17 cellular contexts compared by ENCODE assay signal in the genomic region with DNA sequence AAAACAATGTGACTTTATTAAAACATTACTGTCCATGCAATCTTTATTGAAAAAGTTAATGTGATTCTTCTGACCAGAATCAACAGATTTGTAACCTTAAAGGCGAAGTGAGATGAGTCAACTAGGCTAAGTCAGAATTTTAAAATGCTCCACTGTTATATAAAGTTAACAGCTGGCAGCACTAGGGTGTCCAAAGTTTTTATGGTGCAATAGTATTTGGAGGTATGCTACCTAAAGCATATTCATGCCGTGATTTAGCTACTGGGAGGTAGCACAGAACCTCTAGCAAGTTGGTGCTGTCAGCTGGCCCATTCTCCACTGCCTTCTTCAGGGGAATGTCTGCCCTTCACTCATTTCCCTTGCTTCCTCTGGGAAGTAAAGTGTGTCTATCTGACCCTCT.
DNase-seq lines count a peak whose midpoint lies in the region; ATAC-seq and TF ChIP-seq lines count a peak whose summit lies in the region.
"Had no signal": no experiment of that assay in that cellular context is flagged by ENCODE, and none has a peak within 500 bp of the region (broad histone marks: within the 10 kb centered on the region; RNA-seq: fewer than 3 reads in every experiment).

No MANE protein-coding gene starts in this region.

- no peaks in the 10 kb centered on the region for H3K9me2 ChIP-seq in PC-3 (replicated peaks; ENCODE audit: low read length)

- H3F3A ChIP-seq in PC-3 (ENCODE audit: low read length, unreplicated experiment) = no peaks in the 10 kb centered on the region

- CTCF ChIA-PET in PC-3 (lab: Charles Lee) = no interaction called here

- DNase-seq in NCI-H82 (lab: John Stamatoyannopoulos, UW) (peak; percentile 14), NCI-H82 treated with DMSO at 0.1 percent for 48 hours (lab: John Stamatoyannopoulos, UW; ENCODE audit: unreplicated experiment) (no peak), PC-3 (peak; percentile 11), left lobe of liver (ENCODE audit: low spot score) (no peak), tibial artery (no peak), kidney glomerular epithelial cell (lab: John Stamatoyannopoulos, UW) (no peak)
- DNase-seq: AML-193; Caco-2; CD4-positive, alpha-beta T cell; GOT3; H7; HFFc6 had no signal

- H3K4me1 ChIP-seq in PC-3 (ENCODE audit: insufficient read depth, low read length) (peaks cover 12% of the 10 kb centered on the region), tibial artery (peaks cover 0 to 60% (median 19%) of the 10 kb centered on the region in 4 donors)
- H3K4me1 ChIP-seq: A549, Caco-2 had no signal

- intact Hi-C loops in PC-3 (cut with micrococcal nuclease) (no loop called here), tibial artery (cut with DNase I; ENCODE audit: low total_unique reads) (no loop called here)

- ATAC-seq in PC-3 (peak; percentile 92), left lobe of liver (peak; percentile 91), HG02759 (IDR thresholded peaks at IDR 0.05; ENCODE audit: unreplicated experiment) (no peak)
- ATAC-seq: A549, HCT116 had no signal

- no peak overlapping the region for H3K27ac ChIP-seq in PC-3 (ENCODE audit: low read length)
- H3K27ac ChIP-seq in tibial artery = peak overlapping the region; percentile 7 to 54
- H3K27ac ChIP-seq: 22Rv1, A549, C4-2B had no signal

- TF ChIP-seq CTCF in PC-3 (conservative IDR thresholded peaks at IDR 0.05; ENCODE audit: low read depth, low read length) = no peak
- TF ChIP-seq CTCF in tibial artery (IDR thresholded peaks at IDR 0.05) = no peak

- no peaks in the 10 kb centered on the region for H3K27me3 ChIP-seq in PC-3 (ENCODE audit: low read length)
- H3K27me3 ChIP-seq in tibial artery = no peaks in the 10 kb centered on the region

- H3K9me3 ChIP-seq in PC-3 (ENCODE audit: low read length) = no peaks in the 10 kb centered on the region
- no peaks in the 10 kb centered on the region for H3K9me3 ChIP-seq in tibial artery
- H3K9me3 ChIP-seq: A549, Caco-2 had no signal

- no peak overlapping the region for H3K9ac ChIP-seq in PC-3 (ENCODE audit: low read length)

- H3K36me3 ChIP-seq in PC-3 (ENCODE audit: low read depth, low read length) (no peaks in the 10 kb centered on the region), tibial artery (no peaks in the 10 kb centered on the region)

- no peaks in the 10 kb centered on the region for H3K79me2 ChIP-seq in PC-3 (ENCODE audit: low read length)

- no peak overlapping the region for H3K4me2 ChIP-seq in PC-3 (ENCODE audit: low read length)
- H3K4me2 ChIP-seq: A549 had no signal

- H3K4me3 ChIP-seq in PC-3 (ENCODE audit: low read length) = no peak overlapping the region
- no peak overlapping the region for H3K4me3 ChIP-seq in tibial artery
- H3K4me3 ChIP-seq: A549 had no signal

- no peak overlapping the region for H2AFZ ChIP-seq in PC-3 (ENCODE audit: low read length)

- POLR2A ChIA-PET in PC-3 (lab: Charles Lee; ENCODE audit: unreplicated experiment) = interaction anchor here (0.6 to 0.7 kb wide), 2 partner anchors 319 to 1070 kb away, joined by 4 to 6 read pairs; no protein-coding TSS in a partner anchor

- no TSS peak for BruUV-seq in PC-3 (replicated peaks; lab: Mats Ljungman, UMichigan)

- no peaks in the 10 kb centered on the region for H4K20me1 ChIP-seq in PC-3 (ENCODE audit: low read length)

Comparison
In these comparisons a context has a peak if more than half of its experiments do, and no peak if none do; other contexts are left out.
1. DNase-seq: peak in NCI-H82 (single experiment) and PC-3 (single experiment); none in NCI-H82 treated with DMSO at 0.1 percent for 48 hours (single experiment), left lobe of liver (single experiment), tibial artery (0 of 2) and kidney glomerular epithelial cell (single experiment).